8 cellular contexts compared by ENCODE assay signal in genomic region chr9:117704597-117704996, GRCh38. TPM values are rescaled to one million over a fixed set of nuclear protein-coding genes. Genes with fewer than 3 reads are reported as not detected.
DNase-seq lines count a peak whose midpoint lies in the region; ATAC-seq, FAIRE-seq and TF ChIP-seq lines count a peak whose summit lies in the region.

No MANE protein-coding gene starts in this region.

- H3F3A ChIP-seq in PC-9 (ENCODE audit: insufficient read depth, low read depth), result peaks cover 26% of the 10 kb centered on the region

- H3K4me3 ChIP-seq in PC-9 (peak overlapping the region; percentile 56), gastroesophageal sphincter (peak overlapping the region; percentile 24 to 49), gastrocnemius medialis (peak overlapping the region; percentile 36 to 59 (median 57))

- no peaks in the 10 kb centered on the region for H3K9me2 ChIP-seq in PC-9 (ENCODE audit: insufficient read depth)

- TF ChIP-seq POLR2A in gastroesophageal sphincter (IDR thresholded peaks at IDR 0.05) (no peak), gastrocnemius medialis (IDR thresholded peaks at IDR 0.05) (no peak), GM12891 (IDR thresholded peaks at IDR 0.05; ENCODE audit: low read depth, low read length) (no peak)

- DNase-seq in PC-9 (no peak), gastrocnemius medialis (no peak), NCI-H510A (lab: John Stamatoyannopoulos, UW) (no peak), GM12891 (ENCODE audit: insufficient read length, low spot score) (no peak), NOMO-1 treated with DMSO at 0.1 percent for 48 hours (lab: John Stamatoyannopoulos, UW; ENCODE audit: unreplicated experiment) (no peak)
- DNase-seq in activated CD4-positive, alpha-beta T cell treated with anti-CD3 and anti-CD28 coated beads for 48 hours, result no peak

- peaks cover 12% of the 10 kb centered on the region; the same call in 1 of the 2 replicates for H3K79me2 ChIP-seq in PC-9 (ENCODE audit: low read depth)

- H3K9me3 ChIP-seq in PC-9 (ENCODE audit: insufficient read depth, low read depth), result peaks cover 19% of the 10 kb centered on the region
- H3K9me3 ChIP-seq in gastroesophageal sphincter, result no peaks in the 10 kb centered on the region
- no peaks in the 10 kb centered on the region for H3K9me3 ChIP-seq in gastrocnemius medialis

- CTCF ChIA-PET in PC-9 (lab: Charles Lee), result no interaction called here

- 56 to 71% methylated on average over 1 of the region's 1 CpG for WGBS in gastroesophageal sphincter (ENCODE audit: low coverage in 1 of 2), 2 donors

- no peaks in the 10 kb centered on the region for H4K20me1 ChIP-seq in PC-9 (ENCODE audit: insufficient read depth)

- intact Hi-C loops in PC-9 (cut with micrococcal nuclease; ENCODE audit: unreplicated experiment), result no loop called here
- intact Hi-C loops in gastrocnemius medialis (cut with DNase I; ENCODE audit: low total_unique reads), result no loop called here

- TF ChIP-seq EP300 in gastroesophageal sphincter (IDR thresholded peaks at IDR 0.05), result no peak

- in situ Hi-C loops in gastrocnemius medialis (cut with MboI; ENCODE audit: low sequenced_read_pairs in 4 of 4), result no loop called here

- H3K36me3 ChIP-seq in PC-9 (ENCODE audit: low read depth) (peaks cover 7% of the 10 kb centered on the region; the same call in 1 of the 2 replicates), gastroesophageal sphincter (no peaks in the 10 kb centered on the region), gastrocnemius medialis (no peaks in the 10 kb centered on the region)

- no peak for FAIRE-seq in GM12891 (lab: Jason Lieb, UNC)

- H3K4me1 ChIP-seq in PC-9 (replicated peaks; ENCODE audit: insufficient read depth) (peaks cover 42% of the 10 kb centered on the region), gastroesophageal sphincter (peaks cover 0 to 28% (median 2%) of the 10 kb centered on the region in 3 donors), gastrocnemius medialis (peaks cover 0 to 11% of the 10 kb centered on the region in 2 donors)

- POLR2A ChIA-PET in PC-9 (lab: Charles Lee; ENCODE audit: unreplicated experiment), result no interaction called here

- H2AFZ ChIP-seq in PC-9, result peak overlapping the region; percentile 80

- peak; percentile 14 for ATAC-seq in GM19397 (IDR thresholded peaks at IDR 0.05; ENCODE audit: unreplicated experiment)
- ATAC-seq in gastroesophageal sphincter, result no peak
- ATAC-seq in gastrocnemius medialis, result peak in 1 of 2 donors; percentile 35

- H3K4me2 ChIP-seq in PC-9, result peak overlapping the region; percentile 85

- no peak for TF ChIP-seq CTCF in PC-9 (conservative IDR thresholded peaks at IDR 0.05)
- TF ChIP-seq CTCF in gastroesophageal sphincter (IDR thresholded peaks at IDR 0.05), result no peak
- no peak for TF ChIP-seq CTCF in gastrocnemius medialis (IDR thresholded peaks at IDR 0.05 in 4 of 5, conservative IDR thresholded peaks at IDR 0.05 in 1 of 5)

- no TSS peak for BruUV-seq in PC-9 (replicated peaks; lab: Mats Ljungman, UMichigan)

- no peaks in the 10 kb centered on the region for H3K27me3 ChIP-seq in PC-9 (ENCODE audit: insufficient read depth, low read depth)
- no peaks in the 10 kb centered on the region for H3K27me3 ChIP-seq in gastroesophageal sphincter
- no peaks in the 10 kb centered on the region for H3K27me3 ChIP-seq in gastrocnemius medialis

- peak overlapping the region; percentile 89 for H3K27ac ChIP-seq in PC-9
- peak overlapping the region; percentile 24 to 86 (median 80) for H3K27ac ChIP-seq in gastroesophageal sphincter
- H3K27ac ChIP-seq in gastrocnemius medialis, result peak overlapping the region; percentile 70 to 81 (median 74)

TF ChIP-seq in GM12891, 5 proteins besides CTCF, POLR2A, EP300 and RAD21:
- TF ChIP-seq POLR2AphosphoS5 (IDR thresholded peaks at IDR 0.05; ENCODE audit: low read depth, low read length) (no peak), TAF1 (IDR thresholded peaks at IDR 0.05; ENCODE audit: low read depth, low read length) (no peak), PAX5 (IDR thresholded peaks at IDR 0.05; ENCODE audit: insufficient read depth, low read length, severe bottlenecking) (no peak), POU2F2 (IDR thresholded peaks at IDR 0.05; ENCODE audit: low read depth, low read length) (no peak), SPI1 (IDR thresholded peaks at IDR 0.05; ENCODE audit: low read depth, low read length) (no peak)
TF ChIP-seq in GM12891: peak in this region for 0.

RNA-seq across cellular contexts. Expression of gene TLR4, which starts 0.4 kb away (rescaled TPM):
- total RNA-seq in PC-9 (2021), result 0.28 and 0.55 TPM in 2 replicates
- total RNA-seq in gastroesophageal sphincter, result 10 to 100 TPM in 3 of 4 donors, 1 to 10 TPM in 1; 9.8 to 31.5 (median 19.9) TPM
- total RNA-seq in gastrocnemius medialis, result 10 to 100 TPM in 1 of 4 donors, 1 to 10 TPM in 3; 7.5 to 10.3 (median 8.3) TPM
- not detected for polyA plus RNA-seq in GM12891 (2012; ENCODE audit: low read depth, missing spikeins)
